Comparison of ENCODE assay signal across 1 cellular context in genomic region chr7:76600116-76600482, GRCh38. TPM values are rescaled to one million over a fixed set of nuclear protein-coding genes. Genes with fewer than 3 reads are reported as not detected.
"Had no signal": no experiment of that assay in that cellular context is flagged by ENCODE, and none has a peak within 500 bp of the region (broad histone marks: within the 10 kb centered on the region; RNA-seq: fewer than 3 reads in every experiment).

No MANE protein-coding gene starts in this region.

RNA-seq across cellular contexts. Expression of gene SPDYE16, which starts 57.0 kb away (rescaled TPM):
- total RNA-seq: esophagus squamous epithelium had no signal
